In the genomic region with DNA sequence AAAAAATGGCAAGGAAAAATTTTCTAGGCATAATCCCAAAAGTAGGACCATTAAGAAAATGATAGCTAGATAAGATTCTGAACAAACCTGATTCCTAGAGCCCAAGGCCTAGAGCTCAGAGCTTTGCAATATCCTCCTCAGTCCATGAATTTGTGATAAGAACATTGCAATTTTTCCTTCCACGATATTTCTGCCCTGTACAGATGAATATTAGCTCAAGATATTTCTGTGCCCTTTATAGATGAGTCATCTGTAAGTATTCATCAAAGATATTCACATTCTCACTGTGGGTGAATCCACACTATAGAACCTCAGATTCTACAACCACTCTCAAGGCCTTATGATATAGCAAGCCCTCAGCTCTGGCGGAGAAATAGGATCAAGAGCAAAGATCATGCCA, we compare ENCODE assay signal across 2 cellular contexts.
TF ChIP-seq lines count a peak whose summit lies in the region.

No MANE protein-coding gene starts in this region.

TF ChIP-seq in GM23338, 12 proteins besides CTCF, POLR2A, EP300 and RAD21 (continues in another document):
- TF ChIP-seq, protein P1, sequence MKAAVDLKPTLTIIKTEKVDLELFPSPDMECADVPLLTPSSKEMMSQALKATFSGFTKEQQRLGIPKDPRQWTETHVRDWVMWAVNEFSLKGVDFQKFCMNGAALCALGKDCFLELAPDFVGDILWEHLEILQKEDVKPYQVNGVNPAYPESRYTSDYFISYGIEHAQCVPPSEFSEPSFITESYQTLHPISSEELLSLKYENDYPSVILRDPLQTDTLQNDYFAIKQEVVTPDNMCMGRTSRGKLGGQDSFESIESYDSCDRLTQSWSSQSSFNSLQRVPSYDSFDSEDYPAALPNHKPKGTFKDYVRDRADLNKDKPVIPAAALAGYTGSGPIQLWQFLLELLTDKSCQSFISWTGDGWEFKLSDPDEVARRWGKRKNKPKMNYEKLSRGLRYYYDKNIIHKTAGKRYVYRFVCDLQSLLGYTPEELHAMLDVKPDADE (IDR thresholded peaks at IDR 0.05), result no peak
- no peak for TF ChIP-seq NANOG (IDR thresholded peaks at IDR 0.05; ENCODE audit: borderline replicate concordance)
- no peak for TF ChIP-seq EZH2 (IDR thresholded peaks at IDR 0.05; ENCODE audit: low read depth, unreplicated experiment)
- TF ChIP-seq POLR2AphosphoS5 (IDR thresholded peaks at IDR 0.05; ENCODE audit: low read depth), result no peak
- TF ChIP-seq ZNF114 (CRISPR knock-in tag; IDR thresholded peaks at IDR 0.05), result no peak
- TF ChIP-seq, protein P2, sequence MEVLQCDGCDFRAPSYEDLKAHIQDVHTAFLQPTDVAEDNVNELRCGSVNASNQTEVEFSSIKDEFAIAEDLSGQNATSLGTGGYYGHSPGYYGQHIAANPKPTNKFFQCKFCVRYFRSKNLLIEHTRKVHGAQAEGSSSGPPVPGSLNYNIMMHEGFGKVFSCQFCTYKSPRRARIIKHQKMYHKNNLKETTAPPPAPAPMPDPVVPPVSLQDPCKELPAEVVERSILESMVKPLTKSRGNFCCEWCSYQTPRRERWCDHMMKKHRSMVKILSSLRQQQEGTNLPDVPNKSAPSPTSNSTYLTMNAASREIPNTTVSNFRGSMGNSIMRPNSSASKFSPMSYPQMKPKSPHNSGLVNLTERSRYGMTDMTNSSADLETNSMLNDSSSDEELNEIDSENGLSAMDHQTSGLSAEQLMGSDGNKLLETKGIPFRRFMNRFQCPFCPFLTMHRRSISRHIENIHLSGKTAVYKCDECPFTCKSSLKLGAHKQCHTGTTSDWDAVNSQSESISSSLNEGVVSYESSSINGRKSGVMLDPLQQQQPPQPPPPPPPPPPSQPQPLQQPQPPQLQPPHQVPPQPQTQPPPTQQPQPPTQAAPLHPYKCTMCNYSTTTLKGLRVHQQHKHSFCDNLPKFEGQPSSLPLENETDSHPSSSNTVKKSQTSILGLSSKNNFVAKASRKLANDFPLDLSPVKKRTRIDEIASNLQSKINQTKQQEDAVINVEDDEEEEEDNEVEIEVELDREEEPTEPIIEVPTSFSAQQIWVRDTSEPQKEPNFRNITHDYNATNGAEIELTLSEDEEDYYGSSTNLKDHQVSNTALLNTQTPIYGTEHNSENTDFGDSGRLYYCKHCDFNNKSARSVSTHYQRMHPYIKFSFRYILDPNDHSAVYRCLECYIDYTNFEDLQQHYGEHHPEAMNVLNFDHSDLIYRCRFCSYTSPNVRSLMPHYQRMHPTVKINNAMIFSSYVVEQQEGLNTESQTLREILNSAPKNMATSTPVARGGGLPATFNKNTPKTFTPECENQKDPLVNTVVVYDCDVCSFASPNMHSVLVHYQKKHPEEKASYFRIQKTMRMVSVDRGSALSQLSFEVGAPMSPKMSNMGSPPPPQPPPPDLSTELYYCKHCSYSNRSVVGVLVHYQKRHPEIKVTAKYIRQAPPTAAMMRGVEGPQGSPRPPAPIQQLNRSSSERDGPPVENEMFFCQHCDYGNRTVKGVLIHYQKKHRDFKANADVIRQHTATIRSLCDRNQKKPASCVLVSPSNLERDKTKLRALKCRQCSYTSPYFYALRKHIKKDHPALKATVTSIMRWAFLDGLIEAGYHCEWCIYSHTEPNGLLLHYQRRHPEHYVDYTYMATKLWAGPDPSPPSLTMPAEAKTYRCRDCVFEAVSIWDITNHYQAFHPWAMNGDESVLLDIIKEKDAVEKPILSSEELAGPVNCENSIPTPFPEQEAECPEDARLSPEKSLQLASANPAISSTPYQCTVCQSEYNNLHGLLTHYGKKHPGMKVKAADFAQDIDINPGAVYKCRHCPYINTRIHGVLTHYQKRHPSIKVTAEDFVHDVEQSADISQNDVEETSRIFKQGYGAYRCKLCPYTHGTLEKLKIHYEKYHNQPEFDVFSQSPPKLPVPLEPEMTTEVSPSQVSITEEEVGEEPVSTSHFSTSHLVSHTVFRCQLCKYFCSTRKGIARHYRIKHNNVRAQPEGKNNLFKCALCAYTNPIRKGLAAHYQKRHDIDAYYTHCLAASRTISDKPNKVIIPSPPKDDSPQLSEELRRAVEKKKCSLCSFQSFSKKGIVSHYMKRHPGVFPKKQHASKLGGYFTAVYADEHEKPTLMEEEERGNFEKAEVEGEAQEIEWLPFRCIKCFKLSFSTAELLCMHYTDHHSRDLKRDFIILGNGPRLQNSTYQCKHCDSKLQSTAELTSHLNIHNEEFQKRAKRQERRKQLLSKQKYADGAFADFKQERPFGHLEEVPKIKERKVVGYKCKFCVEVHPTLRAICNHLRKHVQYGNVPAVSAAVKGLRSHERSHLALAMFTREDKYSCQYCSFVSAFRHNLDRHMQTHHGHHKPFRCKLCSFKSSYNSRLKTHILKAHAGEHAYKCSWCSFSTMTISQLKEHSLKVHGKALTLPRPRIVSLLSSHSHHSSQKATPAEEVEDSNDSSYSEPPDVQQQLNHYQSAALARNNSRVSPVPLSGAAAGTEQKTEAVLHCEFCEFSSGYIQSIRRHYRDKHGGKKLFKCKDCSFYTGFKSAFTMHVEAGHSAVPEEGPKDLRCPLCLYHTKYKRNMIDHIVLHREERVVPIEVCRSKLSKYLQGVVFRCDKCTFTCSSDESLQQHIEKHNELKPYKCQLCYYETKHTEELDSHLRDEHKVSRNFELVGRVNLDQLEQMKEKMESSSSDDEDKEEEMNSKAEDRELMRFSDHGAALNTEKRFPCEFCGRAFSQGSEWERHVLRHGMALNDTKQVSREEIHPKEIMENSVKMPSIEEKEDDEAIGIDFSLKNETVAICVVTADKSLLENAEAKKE (CRISPR knock-in tag; IDR thresholded peaks at IDR 0.05), result no peak
- TF ChIP-seq, protein P3, sequence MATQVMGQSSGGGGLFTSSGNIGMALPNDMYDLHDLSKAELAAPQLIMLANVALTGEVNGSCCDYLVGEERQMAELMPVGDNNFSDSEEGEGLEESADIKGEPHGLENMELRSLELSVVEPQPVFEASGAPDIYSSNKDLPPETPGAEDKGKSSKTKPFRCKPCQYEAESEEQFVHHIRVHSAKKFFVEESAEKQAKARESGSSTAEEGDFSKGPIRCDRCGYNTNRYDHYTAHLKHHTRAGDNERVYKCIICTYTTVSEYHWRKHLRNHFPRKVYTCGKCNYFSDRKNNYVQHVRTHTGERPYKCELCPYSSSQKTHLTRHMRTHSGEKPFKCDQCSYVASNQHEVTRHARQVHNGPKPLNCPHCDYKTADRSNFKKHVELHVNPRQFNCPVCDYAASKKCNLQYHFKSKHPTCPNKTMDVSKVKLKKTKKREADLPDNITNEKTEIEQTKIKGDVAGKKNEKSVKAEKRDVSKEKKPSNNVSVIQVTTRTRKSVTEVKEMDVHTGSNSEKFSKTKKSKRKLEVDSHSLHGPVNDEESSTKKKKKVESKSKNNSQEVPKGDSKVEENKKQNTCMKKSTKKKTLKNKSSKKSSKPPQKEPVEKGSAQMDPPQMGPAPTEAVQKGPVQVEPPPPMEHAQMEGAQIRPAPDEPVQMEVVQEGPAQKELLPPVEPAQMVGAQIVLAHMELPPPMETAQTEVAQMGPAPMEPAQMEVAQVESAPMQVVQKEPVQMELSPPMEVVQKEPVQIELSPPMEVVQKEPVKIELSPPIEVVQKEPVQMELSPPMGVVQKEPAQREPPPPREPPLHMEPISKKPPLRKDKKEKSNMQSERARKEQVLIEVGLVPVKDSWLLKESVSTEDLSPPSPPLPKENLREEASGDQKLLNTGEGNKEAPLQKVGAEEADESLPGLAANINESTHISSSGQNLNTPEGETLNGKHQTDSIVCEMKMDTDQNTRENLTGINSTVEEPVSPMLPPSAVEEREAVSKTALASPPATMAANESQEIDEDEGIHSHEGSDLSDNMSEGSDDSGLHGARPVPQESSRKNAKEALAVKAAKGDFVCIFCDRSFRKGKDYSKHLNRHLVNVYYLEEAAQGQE (IDR thresholded peaks at IDR 0.05; ENCODE audit: unreplicated experiment), result no peak
- TF ChIP-seq JUNB (IDR thresholded peaks at IDR 0.05; ENCODE audit: unreplicated experiment), result no peak
- no peak for TF ChIP-seq STAT1 (IDR thresholded peaks at IDR 0.05; ENCODE audit: unreplicated experiment)
- TF ChIP-seq ZNF331 (CRISPR knock-in tag; IDR thresholded peaks at IDR 0.05; ENCODE audit: low read depth), result no peak

TF ChIP-seq in SK-N-SH, 30 proteins besides CTCF, POLR2A, EP300 and RAD21:
- TF ChIP-seq CHD2 (IDR thresholded peaks at IDR 0.05; ENCODE audit: low read length, partially characterized antibody), result no peak
- TF ChIP-seq EZH2phosphoT487 (IDR thresholded peaks at IDR 0.05; ENCODE audit: borderline replicate concordance, low read depth), result no peak
- TF ChIP-seq YY1 (IDR thresholded peaks at IDR 0.05; ENCODE audit: low read depth), result no peak
- no peak for TF ChIP-seq TAF1 (IDR thresholded peaks at IDR 0.05; ENCODE audit: borderline replicate concordance, low read depth, low read length)
- TF ChIP-seq RXRA (IDR thresholded peaks at IDR 0.05; ENCODE audit: borderline replicate concordance, low read depth), result no peak
- TF ChIP-seq FOSL2 (IDR thresholded peaks at IDR 0.05; ENCODE audit: borderline replicate concordance, low read depth), result peak; percentile 60; the same call in 1 of the 2 replicates
- no peak for TF ChIP-seq SMC3 (IDR thresholded peaks at IDR 0.05; ENCODE audit: low read depth, low read length)
- TF ChIP-seq, protein P3 (IDR thresholded peaks at IDR 0.05; ENCODE audit: low read depth, low read length), result no peak
- TF ChIP-seq TEAD4 (IDR thresholded peaks at IDR 0.05; ENCODE audit: borderline replicate concordance, insufficient read depth), result no peak
- TF ChIP-seq, protein P4, sequence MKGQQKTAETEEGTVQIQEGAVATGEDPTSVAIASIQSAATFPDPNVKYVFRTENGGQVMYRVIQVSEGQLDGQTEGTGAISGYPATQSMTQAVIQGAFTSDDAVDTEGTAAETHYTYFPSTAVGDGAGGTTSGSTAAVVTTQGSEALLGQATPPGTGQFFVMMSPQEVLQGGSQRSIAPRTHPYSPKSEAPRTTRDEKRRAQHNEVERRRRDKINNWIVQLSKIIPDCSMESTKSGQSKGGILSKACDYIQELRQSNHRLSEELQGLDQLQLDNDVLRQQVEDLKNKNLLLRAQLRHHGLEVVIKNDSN (IDR thresholded peaks at IDR 0.05; ENCODE audit: borderline replicate concordance, low read depth), result no peak
- no peak for TF ChIP-seq FOXJ3 (CRISPR knock-in tag; IDR thresholded peaks at IDR 0.05)
- TF ChIP-seq, protein P5, sequence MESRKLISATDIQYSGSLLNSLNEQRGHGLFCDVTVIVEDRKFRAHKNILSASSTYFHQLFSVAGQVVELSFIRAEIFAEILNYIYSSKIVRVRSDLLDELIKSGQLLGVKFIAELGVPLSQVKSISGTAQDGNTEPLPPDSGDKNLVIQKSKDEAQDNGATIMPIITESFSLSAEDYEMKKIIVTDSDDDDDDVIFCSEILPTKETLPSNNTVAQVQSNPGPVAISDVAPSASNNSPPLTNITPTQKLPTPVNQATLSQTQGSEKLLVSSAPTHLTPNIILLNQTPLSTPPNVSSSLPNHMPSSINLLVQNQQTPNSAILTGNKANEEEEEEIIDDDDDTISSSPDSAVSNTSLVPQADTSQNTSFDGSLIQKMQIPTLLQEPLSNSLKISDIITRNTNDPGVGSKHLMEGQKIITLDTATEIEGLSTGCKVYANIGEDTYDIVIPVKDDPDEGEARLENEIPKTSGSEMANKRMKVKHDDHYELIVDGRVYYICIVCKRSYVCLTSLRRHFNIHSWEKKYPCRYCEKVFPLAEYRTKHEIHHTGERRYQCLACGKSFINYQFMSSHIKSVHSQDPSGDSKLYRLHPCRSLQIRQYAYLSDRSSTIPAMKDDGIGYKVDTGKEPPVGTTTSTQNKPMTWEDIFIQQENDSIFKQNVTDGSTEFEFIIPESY (IDR thresholded peaks at IDR 0.05; ENCODE audit: borderline replicate concordance, low read depth), result no peak
- TF ChIP-seq RFX5 (IDR thresholded peaks at IDR 0.05; ENCODE audit: low read length), result no peak
- TF ChIP-seq, protein P6, sequence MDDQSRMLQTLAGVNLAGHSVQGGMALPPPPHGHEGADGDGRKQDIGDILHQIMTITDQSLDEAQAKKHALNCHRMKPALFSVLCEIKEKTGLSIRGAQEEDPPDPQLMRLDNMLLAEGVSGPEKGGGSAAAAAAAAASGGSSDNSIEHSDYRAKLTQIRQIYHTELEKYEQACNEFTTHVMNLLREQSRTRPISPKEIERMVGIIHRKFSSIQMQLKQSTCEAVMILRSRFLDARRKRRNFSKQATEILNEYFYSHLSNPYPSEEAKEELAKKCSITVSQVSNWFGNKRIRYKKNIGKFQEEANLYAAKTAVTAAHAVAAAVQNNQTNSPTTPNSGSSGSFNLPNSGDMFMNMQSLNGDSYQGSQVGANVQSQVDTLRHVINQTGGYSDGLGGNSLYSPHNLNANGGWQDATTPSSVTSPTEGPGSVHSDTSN (IDR thresholded peaks at IDR 0.05), result no peak
- 0 out of 2 replicates have a peak, but pooled peaks have one; percentile 39 for TF ChIP-seq JUND (IDR thresholded peaks at IDR 0.05)
- TF ChIP-seq, protein P7, sequence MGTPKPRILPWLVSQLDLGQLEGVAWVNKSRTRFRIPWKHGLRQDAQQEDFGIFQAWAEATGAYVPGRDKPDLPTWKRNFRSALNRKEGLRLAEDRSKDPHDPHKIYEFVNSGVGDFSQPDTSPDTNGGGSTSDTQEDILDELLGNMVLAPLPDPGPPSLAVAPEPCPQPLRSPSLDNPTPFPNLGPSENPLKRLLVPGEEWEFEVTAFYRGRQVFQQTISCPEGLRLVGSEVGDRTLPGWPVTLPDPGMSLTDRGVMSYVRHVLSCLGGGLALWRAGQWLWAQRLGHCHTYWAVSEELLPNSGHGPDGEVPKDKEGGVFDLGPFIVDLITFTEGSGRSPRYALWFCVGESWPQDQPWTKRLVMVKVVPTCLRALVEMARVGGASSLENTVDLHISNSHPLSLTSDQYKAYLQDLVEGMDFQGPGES (IDR thresholded peaks at IDR 0.05; ENCODE audit: low read depth, low read length), result no peak
- no peak for TF ChIP-seq FOXM1 (IDR thresholded peaks at IDR 0.05; ENCODE audit: low read depth)
TF ChIP-seq in SK-N-SH: peak in this region for 2.
